ENCODE assay signal across 8 cellular contexts in genomic region chr14:75069021-75069810, GRCh38. TPM values are rescaled to one million over a fixed set of nuclear protein-coding genes. Genes with fewer than 3 reads are reported as not detected.
DNase-seq lines count a peak whose midpoint lies in the region; ATAC-seq and TF ChIP-seq lines count a peak whose summit lies in the region.

Gene ZC2HC1C (plus strand): TSS chr14:75069641. CDS start chr14:75070574, 933 bp downstream.

- H3K4me3 Mint-ChIP-seq in CD8-positive, alpha-beta T cell: peak within 1 kb of the TSS; percentile 65
- H3K4me3 Mint-ChIP-seq in natural killer cell treated with Interleukin-12 subunit alpha and Interleukin-12 subunit beta and Interleukin-15 and Interleukin-18, amount 100 ng/mL, for 72 hours: no peak within 1 kb of the TSS

- CTCF ChIA-PET in CD8-positive, alpha-beta T cell (lab: Charles Lee): interaction anchor here (0.6 to 3.2 kb wide), 3 partner anchors 14 to 31 kb away, joined by 3 to 16 read pairs (median 4); no protein-coding TSS in a partner anchor

- no peaks in the 10 kb centered on the region for H3K9me3 Mint-ChIP-seq in CD8-positive, alpha-beta T cell
- H3K9me3 Mint-ChIP-seq in natural killer cell treated with Interleukin-12 subunit alpha and Interleukin-12 subunit beta and Interleukin-15 and Interleukin-18, amount 100 ng/mL, for 72 hours: no peaks in the 10 kb centered on the region

- H3K9ac ChIP-seq in stomach smooth muscle (ENCODE audit: low read length in 2 of 2): peak within 1 kb of the TSS; percentile 86 to 90

- H3K27ac ChIP-seq in CD8-positive, alpha-beta T cell (ENCODE audit: low read depth, low read length): no peak within 1 kb of the TSS
- H3K27ac ChIP-seq in stomach smooth muscle (ENCODE audit: low read length): peak within 1 kb of the TSS; percentile 96

- peak; percentile 78 for ATAC-seq in CD8-positive, alpha-beta T cell
- peak; percentile 93 to 95 for ATAC-seq in natural killer cell treated with Interleukin-12 subunit alpha and Interleukin-12 subunit beta and Interleukin-15 and Interleukin-18, amount 100 ng/mL, for 72 hours

- H3K36me3 ChIP-seq in CD8-positive, alpha-beta T cell (ENCODE audit: insufficient read depth, low read length): no peaks in the 10 kb centered on the region
- no peaks in the 10 kb centered on the region for H3K36me3 ChIP-seq in stomach smooth muscle (ENCODE audit: control insufficient read depth in 2 of 2, insufficient read depth in 2 of 2, low read length in 2 of 2)

- peaks cover 11% of the 10 kb centered on the region for H3K4me1 ChIP-seq in CD8-positive, alpha-beta T cell (ENCODE audit: insufficient read depth, low read length)
- peaks cover 29% of the 10 kb centered on the region for H3K4me1 ChIP-seq in stomach smooth muscle (ENCODE audit: control insufficient read depth, insufficient read depth, low read length)

- POLR2A ChIA-PET in CD8-positive, alpha-beta T cell (lab: Charles Lee): interaction anchor here (0.7 to 1.3 kb wide), 2 partner anchors 57 to 65 kb away, joined by 3 read pairs; no protein-coding TSS in a partner anchor

- intact Hi-C loops in CD8-positive, alpha-beta T cell (cut with DNase I, micrococcal nuclease): loop anchor here in 1 of 2 experiments (10.0 kb wide), 2 partner anchors 56 to 916 kb away; partner anchors contain the start of genes IFT43, NEK9 and TGFB3

- no peak for TF ChIP-seq CTCF in CD8-positive, alpha-beta T cell (IDR thresholded peaks at IDR 0.05)
- TF ChIP-seq CTCF in GM20000 (IDR thresholded peaks at IDR 0.05; ENCODE audit: extremely low read depth, missing control alignments) (no peak), fibroblast of villous mesenchyme (IDR thresholded peaks at IDR 0.05; ENCODE audit: insufficient read depth, low read depth, low read length) (no peak)

- peaks cover 4% of the 10 kb centered on the region for H3K4me1 Mint-ChIP-seq in CD8-positive, alpha-beta T cell (ENCODE audit: low read depth)
- peaks cover under 1 to 3% of the 10 kb centered on the region in 2 donors for H3K4me1 Mint-ChIP-seq in natural killer cell treated with Interleukin-12 subunit alpha and Interleukin-12 subunit beta and Interleukin-15 and Interleukin-18, amount 100 ng/mL, for 72 hours (ENCODE audit: low read depth in 2 of 2)

- peak within 1 kb of the TSS; percentile 59 for H3K4me3 ChIP-seq in CD8-positive, alpha-beta T cell (ENCODE audit: low read depth, low read length)
- peak within 1 kb of the TSS; percentile 64 for H3K4me3 ChIP-seq in fibroblast of villous mesenchyme (ENCODE audit: low read depth, low read length)
- peak within 1 kb of the TSS; percentile 81 to 88 for H3K4me3 ChIP-seq in stomach smooth muscle (ENCODE audit: low read length in 2 of 2)

- H3K27ac Mint-ChIP-seq in CD8-positive, alpha-beta T cell: peak within 1 kb of the TSS; percentile 8
- H3K27ac Mint-ChIP-seq in natural killer cell treated with Interleukin-12 subunit alpha and Interleukin-12 subunit beta and Interleukin-15 and Interleukin-18, amount 100 ng/mL, for 72 hours: peak within 1 kb of the TSS in 1 of 2 donors; percentile 38

- no peaks in the 10 kb centered on the region for H3K27me3 Mint-ChIP-seq in CD8-positive, alpha-beta T cell (ENCODE audit: low read depth)
- H3K27me3 Mint-ChIP-seq in natural killer cell treated with Interleukin-12 subunit alpha and Interleukin-12 subunit beta and Interleukin-15 and Interleukin-18, amount 100 ng/mL, for 72 hours: no peaks in the 10 kb centered on the region

- H3K36me3 Mint-ChIP-seq in CD8-positive, alpha-beta T cell: no peaks in the 10 kb centered on the region
- no peaks in the 10 kb centered on the region for H3K36me3 Mint-ChIP-seq in natural killer cell treated with Interleukin-12 subunit alpha and Interleukin-12 subunit beta and Interleukin-15 and Interleukin-18, amount 100 ng/mL, for 72 hours

- H3K9me3 ChIP-seq in CD8-positive, alpha-beta T cell (ENCODE audit: low read length): no peaks in the 10 kb centered on the region
- H3K9me3 ChIP-seq in stomach smooth muscle (ENCODE audit: control insufficient read depth in 2 of 2, low read length in 2 of 2): no peaks in the 10 kb centered on the region

- DNase-seq in CD8-positive, alpha-beta T cell: peak in 6 of 7 experiments; percentile 24 to 64 (median 36)
- DNase-seq in GM20000 (ENCODE audit: low spot score): peak; percentile 86
- peak; percentile 89 for DNase-seq in HuH-7 (ENCODE audit: low spot score)
- DNase-seq in RPMI7951 (ENCODE audit: low read depth): peak; percentile 81
- peak; percentile 20 for DNase-seq in activated gamma-delta T cell treated with Interleukin-2 at 50 U/mL for 16 hours
- DNase-seq in fibroblast of villous mesenchyme (ENCODE audit: low read depth): peak; percentile 84
- peak; percentile 89 for DNase-seq in natural killer cell treated with Interleukin-12 subunit alpha and Interleukin-12 subunit beta and Interleukin-15 and Interleukin-18, amount 100 ng/mL, for 72 hours (ENCODE audit: low spot score)

- H3K27me3 ChIP-seq in CD8-positive, alpha-beta T cell (ENCODE audit: insufficient read depth, low read length): no peaks in the 10 kb centered on the region
- H3K27me3 ChIP-seq in stomach smooth muscle (ENCODE audit: control insufficient read depth in 1 of 2, insufficient read depth in 2 of 2, low read length in 2 of 2): no peaks in the 10 kb centered on the region

RNA-seq across cellular contexts. Expression of gene ZC2HC1C, which starts in this region (rescaled TPM):
- total RNA-seq in CD8-positive, alpha-beta T cell: not detected
- total RNA-seq in RPMI7951 (2014; rRNA removed; shearing (Covaris generic)): 1.2 and 1.8 TPM in 2 replicates
- total RNA-seq in fibroblast of villous mesenchyme: 0.64 and 2.2 TPM in 2 replicates
- 1 to 10 TPM in 1 of 2 donors, under 1 TPM in 1; 0.88 to 1.4 TPM for total RNA-seq in natural killer cell treated with Interleukin-12 subunit alpha and Interleukin-12 subunit beta and Interleukin-15 and Interleukin-18, amount 100 ng/mL, for 72 hours

Comparison
In these comparisons a context has a peak if more than half of its experiments do, and no peak if none do; other contexts are left out.
1. Peak in DNase-seq, ATAC-seq and H3K4me3 ChIP-seq in CD8-positive, alpha-beta T cell; RNA of the gene not detected or under 1 TPM.
2. DNase-seq: peak in every context shown above with its lines; median percentile 89 in HuH-7; 89 in natural killer cell treated with Interleukin-12 subunit alpha and Interleukin-12 subunit beta and Interleukin-15 and Interleukin-18, amount 100 ng/mL, for 72 hours; 86 in GM20000; 84 in fibroblast of villous mesenchyme; 81 in RPMI7951; 36 in CD8-positive, alpha-beta T cell; 20 in activated gamma-delta T cell treated with Interleukin-2 at 50 U/mL for 16 hours.